In the genomic region with DNA sequence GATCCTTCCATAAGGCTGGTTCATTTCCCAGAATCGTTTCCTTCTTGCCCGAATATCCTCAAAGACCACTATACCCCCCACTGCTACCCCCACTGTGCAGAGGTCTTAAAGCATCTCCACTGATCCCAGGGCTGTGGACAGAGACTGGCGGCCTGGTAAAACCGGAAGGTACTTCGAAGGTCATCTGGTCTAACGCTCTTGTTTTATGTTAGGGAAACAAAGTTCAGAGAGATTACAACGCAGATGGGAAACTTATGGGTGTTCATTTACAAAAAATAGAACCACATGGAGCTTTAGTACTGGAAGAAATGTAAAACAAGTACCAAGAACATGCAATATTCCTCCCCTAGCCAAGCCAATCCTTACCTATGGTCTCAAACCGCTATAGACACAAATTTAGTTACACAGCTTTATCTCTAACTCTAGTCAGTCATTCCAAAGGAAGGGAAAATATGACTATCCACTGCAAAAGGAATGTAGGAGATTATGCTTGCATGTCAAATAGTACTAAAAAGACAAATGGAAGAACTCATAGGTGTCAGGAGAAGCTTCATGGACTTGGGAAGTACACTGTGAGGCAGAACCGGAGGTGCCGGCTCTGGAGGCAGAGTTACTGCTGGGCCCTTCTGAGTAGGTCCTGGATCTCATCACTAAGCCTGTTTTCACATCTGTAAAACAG, we compare ENCODE assay signal across 15 cellular contexts.
DNase-seq lines count a peak whose midpoint lies in the region; ATAC-seq and TF ChIP-seq lines count a peak whose summit lies in the region.
"Had no signal": no experiment of that assay in that cellular context is flagged by ENCODE, and none has a peak within 500 bp of the region (broad histone marks: within the 10 kb centered on the region; RNA-seq: fewer than 3 reads in every experiment).

No MANE protein-coding gene starts in this region.

- TF ChIP-seq CTCF in activated CD8-positive, alpha-beta T cell treated with anti-CD3 and anti-CD28 coated beads for 36 hours (IDR thresholded peaks at IDR 0.05), result no peak
- no peak for TF ChIP-seq CTCF in WTC11 (IDR thresholded peaks at IDR 0.05)
- no peak for TF ChIP-seq CTCF in gastrocnemius medialis (IDR thresholded peaks at IDR 0.05 in 4 of 5, conservative IDR thresholded peaks at IDR 0.05 in 1 of 5)
- TF ChIP-seq CTCF in GM10266 (IDR thresholded peaks at IDR 0.05; ENCODE audit: control insufficient read depth, insufficient read depth, low read depth, missing control alignments), result no peak
- TF ChIP-seq CTCF in HFFc6 (IDR thresholded peaks at IDR 0.05), result no peak

- H3K27ac Mint-ChIP-seq in activated CD8-positive, alpha-beta T cell treated with anti-CD3 and anti-CD28 coated beads for 36 hours, result peak overlapping the region; percentile 31
- H3K27ac Mint-ChIP-seq in activated CD8-positive, alpha-beta T cell treated with anti-CD3 and anti-CD28 coated beads, Interleukin-2, amount 10 ng/mL, durations not matched to agents 7 days and 5 days, result no peak overlapping the region
- H3K27ac Mint-ChIP-seq in WTC11 (peak overlapping the region; percentile 9; the same call in 1 of the 2 replicates), HFFc6 (no peak overlapping the region)
- H3K27ac Mint-ChIP-seq: natural killer cell treated with Interleukin-12 subunit alpha and Interleukin-12 subunit beta and Interleukin-15 and Interleukin-18, amount 100 ng/mL, for 72 hours had no signal

- H3K9me3 ChIP-seq in gastrocnemius medialis, result no peaks in the 10 kb centered on the region
- H3K9me3 ChIP-seq: SJSA1, suprapubic skin had no signal

- ATAC-seq in activated CD8-positive, alpha-beta T cell treated with anti-CD3 and anti-CD28 coated beads for 36 hours, result no peak
- ATAC-seq in activated CD8-positive, alpha-beta T cell treated with anti-CD3 and anti-CD28 coated beads, Interleukin-2, amount 10 ng/mL, durations not matched to agents 7 days and 5 days, result no peak
- no peak for ATAC-seq in WTC11
- no peak for ATAC-seq in gastrocnemius medialis
- ATAC-seq in HG03097 (IDR thresholded peaks at IDR 0.05; ENCODE audit: low FRiP score, unreplicated experiment), result no peak
- ATAC-seq: foreskin keratinocyte; natural killer cell treated with Interleukin-12 subunit alpha and Interleukin-12 subunit beta and Interleukin-15 and Interleukin-18, amount 100 ng/mL, for 72 hours had no signal

- peaks cover 75 to 98% of the 10 kb centered on the region in 2 donors for H3K4me1 ChIP-seq in gastrocnemius medialis
- H3K4me1 ChIP-seq: foreskin keratinocyte, SJSA1 had no signal

- no peaks in the 10 kb centered on the region for H3K27me3 ChIP-seq in gastrocnemius medialis
- H3K27me3 ChIP-seq: foreskin keratinocyte, SJSA1, suprapubic skin had no signal

- CTCF ChIA-PET in activated CD8-positive, alpha-beta T cell treated with anti-CD3 and anti-CD28 coated beads for 36 hours (lab: Charles Lee), result interaction anchor here (1.1 kb wide), 1 partner anchor 9 kb away, joined by 3 read pairs; no protein-coding TSS in a partner anchor
- CTCF ChIA-PET in activated CD8-positive, alpha-beta T cell treated with anti-CD3 and anti-CD28 coated beads, Interleukin-2, amount 10 ng/mL, durations not matched to agents 7 days and 5 days (lab: Charles Lee), result no interaction called here
- CTCF ChIA-PET in WTC11 (lab: Charles Lee), result no interaction called here

- peaks cover 91% of the 10 kb centered on the region for H3K4me1 Mint-ChIP-seq in activated CD8-positive, alpha-beta T cell treated with anti-CD3 and anti-CD28 coated beads for 36 hours (ENCODE audit: low read depth)
- H3K4me1 Mint-ChIP-seq in activated CD8-positive, alpha-beta T cell treated with anti-CD3 and anti-CD28 coated beads, Interleukin-2, amount 10 ng/mL, durations not matched to agents 7 days and 5 days (ENCODE audit: low read depth), result peaks cover 59% of the 10 kb centered on the region
- peaks cover 79% of the 10 kb centered on the region for H3K4me1 Mint-ChIP-seq in WTC11
- H3K4me1 Mint-ChIP-seq in HFFc6 (ENCODE audit: low read depth), result no peaks in the 10 kb centered on the region

- peak overlapping the region; percentile 22 to 48 (median 34) for H3K27ac ChIP-seq in gastrocnemius medialis
- H3K27ac ChIP-seq: foreskin keratinocyte, SJSA1, suprapubic skin had no signal

- peak overlapping the region in 1 of 4 donors; percentile 6 for H3K4me3 ChIP-seq in gastrocnemius medialis
- H3K4me3 ChIP-seq: SJSA1, suprapubic skin had no signal

- intact Hi-C loops in activated CD8-positive, alpha-beta T cell treated with anti-CD3 and anti-CD28 coated beads for 36 hours (cut with micrococcal nuclease), result no loop called here
- intact Hi-C loops in gastrocnemius medialis (cut with DNase I; ENCODE audit: low total_unique reads), result no loop called here

- POLR2A ChIA-PET in activated CD8-positive, alpha-beta T cell treated with anti-CD3 and anti-CD28 coated beads for 36 hours (lab: Charles Lee), result interaction anchor here (0.6 to 1.0 kb wide), 2 partner anchors 15 to 22 kb away, joined by 3 to 4 read pairs; no protein-coding TSS in a partner anchor
- POLR2A ChIA-PET in activated CD8-positive, alpha-beta T cell treated with anti-CD3 and anti-CD28 coated beads, Interleukin-2, amount 10 ng/mL, durations not matched to agents 7 days and 5 days (lab: Charles Lee), result interaction anchor here (0.7 kb wide), 1 partner anchor 95 kb away, joined by 3 read pairs; no protein-coding TSS in a partner anchor
- POLR2A ChIA-PET in WTC11 (lab: Charles Lee), result no interaction called here

- DNase-seq in activated CD8-positive, alpha-beta T cell treated with anti-CD3 and anti-CD28 coated beads for 36 hours, result no peak
- DNase-seq in activated CD8-positive, alpha-beta T cell treated with anti-CD3 and anti-CD28 coated beads, Interleukin-2, amount 10 ng/mL, durations not matched to agents 7 days and 5 days, result no peak
- DNase-seq in WTC11 (ENCODE audit: low spot score), result no peak
- peak; percentile 16 for DNase-seq in hepatic stellate cell (ENCODE audit: low spot score)
- DNase-seq in gastrocnemius medialis, result no peak
- DNase-seq in GM10266 (ENCODE audit: extremely low spot score), result no peak
- DNase-seq in HFFc6, result no peak
- DNase-seq: activated CD8-positive, alpha-beta memory T cell treated with anti-CD3 and anti-CD28 coated beads, Interleukin-2, amount 50 U/mL, for 48 hours; aorta; foreskin keratinocyte; NCI-H2171 treated with DMSO at 0.1 percent for 48 hours had no signal

- no peaks in the 10 kb centered on the region for H3K27me3 Mint-ChIP-seq in activated CD8-positive, alpha-beta T cell treated with anti-CD3 and anti-CD28 coated beads for 36 hours
- H3K27me3 Mint-ChIP-seq in activated CD8-positive, alpha-beta T cell treated with anti-CD3 and anti-CD28 coated beads, Interleukin-2, amount 10 ng/mL, durations not matched to agents 7 days and 5 days (ENCODE audit: low read depth), result no peaks in the 10 kb centered on the region
- H3K27me3 Mint-ChIP-seq in WTC11 (ENCODE audit: low read depth) (no peaks in the 10 kb centered on the region), HFFc6 (ENCODE audit: insufficient read depth) (peaks cover 11% of the 10 kb centered on the region; the same call in 1 of the 2 replicates)

- H3K36me3 Mint-ChIP-seq in activated CD8-positive, alpha-beta T cell treated with anti-CD3 and anti-CD28 coated beads for 36 hours (ENCODE audit: low read depth), result peaks cover 4% of the 10 kb centered on the region
- H3K36me3 Mint-ChIP-seq in activated CD8-positive, alpha-beta T cell treated with anti-CD3 and anti-CD28 coated beads, Interleukin-2, amount 10 ng/mL, durations not matched to agents 7 days and 5 days (ENCODE audit: low read depth), result peaks cover 6% of the 10 kb centered on the region
- H3K36me3 Mint-ChIP-seq in WTC11, result no peaks in the 10 kb centered on the region
- no peaks in the 10 kb centered on the region for H3K36me3 Mint-ChIP-seq in HFFc6 (ENCODE audit: low read depth)
- H3K36me3 Mint-ChIP-seq: natural killer cell treated with Interleukin-12 subunit alpha and Interleukin-12 subunit beta and Interleukin-15 and Interleukin-18, amount 100 ng/mL, for 72 hours had no signal

- in situ Hi-C loops in gastrocnemius medialis (cut with MboI; ENCODE audit: low sequenced_read_pairs in 4 of 4), result no loop called here

- H3K9me3 Mint-ChIP-seq in activated CD8-positive, alpha-beta T cell treated with anti-CD3 and anti-CD28 coated beads for 36 hours, result no peaks in the 10 kb centered on the region
- no peaks in the 10 kb centered on the region for H3K9me3 Mint-ChIP-seq in activated CD8-positive, alpha-beta T cell treated with anti-CD3 and anti-CD28 coated beads, Interleukin-2, amount 10 ng/mL, durations not matched to agents 7 days and 5 days (ENCODE audit: insufficient read depth)
- no peaks in the 10 kb centered on the region for H3K9me3 Mint-ChIP-seq in WTC11
- H3K9me3 Mint-ChIP-seq in HFFc6, result no peaks in the 10 kb centered on the region
- H3K9me3 Mint-ChIP-seq: natural killer cell treated with Interleukin-12 subunit alpha and Interleukin-12 subunit beta and Interleukin-15 and Interleukin-18, amount 100 ng/mL, for 72 hours had no signal

- no peaks in the 10 kb centered on the region for H3K36me3 ChIP-seq in gastrocnemius medialis
- H3K36me3 ChIP-seq: SJSA1, suprapubic skin had no signal

- H3K4me3 Mint-ChIP-seq in activated CD8-positive, alpha-beta T cell treated with anti-CD3 and anti-CD28 coated beads for 36 hours, result no peak overlapping the region
- H3K4me3 Mint-ChIP-seq in activated CD8-positive, alpha-beta T cell treated with anti-CD3 and anti-CD28 coated beads, Interleukin-2, amount 10 ng/mL, durations not matched to agents 7 days and 5 days, result no peak overlapping the region
- no peak overlapping the region for H3K4me3 Mint-ChIP-seq in WTC11
- H3K4me3 Mint-ChIP-seq in HFFc6, result no peak overlapping the region
- H3K4me3 Mint-ChIP-seq: natural killer cell treated with Interleukin-12 subunit alpha and Interleukin-12 subunit beta and Interleukin-15 and Interleukin-18, amount 100 ng/mL, for 72 hours had no signal

- TF ChIP-seq POLR2A in gastrocnemius medialis (IDR thresholded peaks at IDR 0.05), result no peak

TF ChIP-seq in WTC11, 78 proteins besides CTCF, POLR2A, EP300 and RAD21:
- peak; percentile 12; the same call in 1 of the 2 replicates for TF ChIP-seq ZNF423 (CRISPR knock-in tag; IDR thresholded peaks at IDR 0.05)
- TF ChIP-seq ETV6 (CRISPR knock-in tag; IDR thresholded peaks at IDR 0.05), result no peak

Comparison
In these comparisons a context has a peak if more than half of its experiments do, and no peak if none do; other contexts are left out.
1. H3K27ac Mint-ChIP-seq: peak in activated CD8-positive, alpha-beta T cell treated with anti-CD3 and anti-CD28 coated beads for 36 hours (single experiment) and WTC11 (single experiment); none in activated CD8-positive, alpha-beta T cell treated with anti-CD3 and anti-CD28 coated beads, Interleukin-2, amount 10 ng/mL, durations not matched to agents 7 days and 5 days (single experiment) and HFFc6 (single experiment).